Comparison of ENCODE assay signal across 8 cellular contexts in genomic region chr15:88258021-88258641, GRCh38. TPM values are rescaled to one million over a fixed set of nuclear protein-coding genes. Genes with fewer than 3 reads are reported as not detected.
A peak's percentile ranks its signal among the peaks of the same experiment; 100 is the strongest.
DNase-seq lines count a peak whose midpoint lies in the region; ATAC-seq, FAIRE-seq and TF ChIP-seq lines count a peak whose summit lies in the region.

No MANE protein-coding gene starts in this region.

- no TSS peak for BruUV-seq in HepG2 (replicated peaks; lab: Mats Ljungman, UMichigan)

- TF ChIP-seq RAD21 in HepG2 (CRISPR knock-in tag; IDR thresholded peaks at IDR 0.05) = no peak

- 51% methylated on average over 18 of the region's 20 CpGs for WGBS in HepG2 (ENCODE audit: low lambda C conversion rate)
- 9% methylated on average over 18 of the region's 20 CpGs for WGBS in right lobe of liver (ENCODE audit: insufficient coverage, low coverage, low lambda C conversion rate, missing lambda C conversion rate)
- WGBS in urinary bladder = 21% methylated on average over 20 of the region's 20 CpGs

- no peak overlapping the region for H3K9ac ChIP-seq in HepG2 (ENCODE audit: insufficient read depth, low read depth, low read length)
- peak overlapping the region; percentile 53 for H3K9ac ChIP-seq in iPS-18a (ENCODE audit: low read length)

- H3K4me3 ChIP-seq in HepG2 (replicated peaks in 1 of 3; ENCODE audit: insufficient read depth in 1 of 3, low read depth in 2 of 3, low read length in 3 of 3) (no peak overlapping the region), right lobe of liver (no peak overlapping the region), iPS-18a (ENCODE audit: low read length) (peak overlapping the region; percentile 74), urinary bladder (ENCODE audit: low read depth, low read length) (peak overlapping the region; percentile 46)

- CTCF ChIA-PET in HepG2 (lab: Yijun Ruan, JAX; ENCODE audit: low intra/inter-chr PET ratio, low total read pairs) = no interaction called here

- H3K9me3 ChIP-seq in HepG2 (ENCODE audit: low read length) (no peaks in the 10 kb centered on the region), right lobe of liver (no peaks in the 10 kb centered on the region), iPS-18a (ENCODE audit: control insufficient read depth, low read depth, low read length) (no peaks in the 10 kb centered on the region)

- H3K27ac ChIP-seq in HepG2 (ENCODE audit: extremely low read length, insufficient read depth, low read length) (no peak overlapping the region), right lobe of liver (no peak overlapping the region), iPS-18a (ENCODE audit: low read length) (no peak overlapping the region), urinary bladder (ENCODE audit: low read depth) (no peak overlapping the region)

- no peak overlapping the region for H3K27ac Mint-ChIP-seq in activated T-helper 1 cell treated with anti-CD3 and anti-CD28 coated beads, Interleukin-12 subunit alpha, Interleukin-12 subunit beta, Interleukin-2, Interleukin-4 antibody, amounts not matched to agents 30 ng/mL and 10 ng/mL and 1 ng/mL, durations not matched to agents 14 hours and 24 hours and 36 hours
- H3K27ac Mint-ChIP-seq in immature natural killer cell = no peak overlapping the region

- H3K9me3 Mint-ChIP-seq in activated T-helper 1 cell treated with anti-CD3 and anti-CD28 coated beads, Interleukin-12 subunit alpha, Interleukin-12 subunit beta, Interleukin-2, Interleukin-4 antibody, amounts not matched to agents 30 ng/mL and 10 ng/mL and 1 ng/mL, durations not matched to agents 14 hours and 24 hours and 36 hours = no peaks in the 10 kb centered on the region
- H3K9me3 Mint-ChIP-seq in immature natural killer cell = no peaks in the 10 kb centered on the region

- DNase-seq in HepG2 (ENCODE audit: low spot score) = peak; percentile 8
- DNase-seq in right lobe of liver = no peak
- DNase-seq in activated T-helper 1 cell treated with anti-CD3 and anti-CD28 coated beads, Interleukin-12 subunit alpha, Interleukin-12 subunit beta, Interleukin-2, Interleukin-4 antibody, amounts not matched to agents 30 ng/mL and 10 ng/mL and 1 ng/mL, durations not matched to agents 14 hours and 24 hours and 36 hours (ENCODE audit: low spot score) = no peak
- no peak for DNase-seq in D341Med (ENCODE audit: low spot score)
- no peak for DNase-seq in immature natural killer cell
- DNase-seq in activated CD4-positive, alpha-beta T cell treated with anti-CD3 and anti-CD28 coated beads for 1 hour = no peak

- 0 out of 3 replicates have a peak, but pooled peaks have one; percentile 19 for ATAC-seq in HepG2
- no peak for ATAC-seq in right lobe of liver

- H3K36me3 Mint-ChIP-seq in activated T-helper 1 cell treated with anti-CD3 and anti-CD28 coated beads, Interleukin-12 subunit alpha, Interleukin-12 subunit beta, Interleukin-2, Interleukin-4 antibody, amounts not matched to agents 30 ng/mL and 10 ng/mL and 1 ng/mL, durations not matched to agents 14 hours and 24 hours and 36 hours (ENCODE audit: low read depth) = no peaks in the 10 kb centered on the region
- no peaks in the 10 kb centered on the region for H3K36me3 Mint-ChIP-seq in immature natural killer cell

- no peak overlapping the region for H3K4me2 ChIP-seq in HepG2 (ENCODE audit: low read depth, low read length)

- H3K27me3 Mint-ChIP-seq in activated T-helper 1 cell treated with anti-CD3 and anti-CD28 coated beads, Interleukin-12 subunit alpha, Interleukin-12 subunit beta, Interleukin-2, Interleukin-4 antibody, amounts not matched to agents 30 ng/mL and 10 ng/mL and 1 ng/mL, durations not matched to agents 14 hours and 24 hours and 36 hours (ENCODE audit: insufficient read depth) = peaks cover 60% of the 10 kb centered on the region
- H3K27me3 Mint-ChIP-seq in immature natural killer cell (ENCODE audit: low read depth in 3 of 3) = peaks cover 9 to 25% (median 24%) of the 10 kb centered on the region in 3 donors

- TF ChIP-seq EP300 in HepG2 (IDR thresholded peaks at IDR 0.05; ENCODE audit: low read depth in 2 of 2, low read length in 2 of 2) (no peak), HepG2 (CRISPR knock-in tag; IDR thresholded peaks at IDR 0.05; ENCODE audit: borderline replicate concordance) (no peak)

- H3K4me1 ChIP-seq in HepG2 (ENCODE audit: insufficient read depth, low read length) (no peaks in the 10 kb centered on the region), right lobe of liver (peaks cover 0 to 9% (median 0%) of the 10 kb centered on the region in 4 donors), iPS-18a (ENCODE audit: control insufficient read depth, low read depth, low read length) (no peaks in the 10 kb centered on the region), urinary bladder (ENCODE audit: insufficient read depth) (no peaks in the 10 kb centered on the region)

- no peaks in the 10 kb centered on the region for H3K36me3 ChIP-seq in HepG2 (replicated peaks in 1 of 2; ENCODE audit: control insufficient read depth in 1 of 2, insufficient read depth in 2 of 2, low read length in 2 of 2)
- H3K36me3 ChIP-seq in right lobe of liver = no peaks in the 10 kb centered on the region
- no peaks in the 10 kb centered on the region for H3K36me3 ChIP-seq in iPS-18a (ENCODE audit: control insufficient read depth, low read depth, low read length)
- no peaks in the 10 kb centered on the region for H3K36me3 ChIP-seq in urinary bladder (ENCODE audit: insufficient read depth)

- H3K4me1 Mint-ChIP-seq in activated T-helper 1 cell treated with anti-CD3 and anti-CD28 coated beads, Interleukin-12 subunit alpha, Interleukin-12 subunit beta, Interleukin-2, Interleukin-4 antibody, amounts not matched to agents 30 ng/mL and 10 ng/mL and 1 ng/mL, durations not matched to agents 14 hours and 24 hours and 36 hours (ENCODE audit: low read depth) = peaks cover 19% of the 10 kb centered on the region
- H3K4me1 Mint-ChIP-seq in immature natural killer cell = peaks cover 0 to 5% of the 10 kb centered on the region in 2 donors

- no peak overlapping the region for H2AFZ ChIP-seq in HepG2 (ENCODE audit: low read length)

- H3K27me3 ChIP-seq in HepG2 (ENCODE audit: control insufficient read depth in 1 of 2, insufficient read depth in 2 of 2, low read length in 2 of 2) = peaks cover 3 to 21% of the 10 kb centered on the region in 2 experiments; a peak in 4 of 5 replicates
- peaks cover 0 to 17% of the 10 kb centered on the region in 2 donors for H3K27me3 ChIP-seq in right lobe of liver
- peaks cover 38% of the 10 kb centered on the region for H3K27me3 ChIP-seq in iPS-18a (ENCODE audit: control insufficient read depth, insufficient read depth, low read length)

- POLR2A ChIA-PET in HepG2 (lab: Yijun Ruan, JAX) = no interaction called here

- H3K4me3 Mint-ChIP-seq in activated T-helper 1 cell treated with anti-CD3 and anti-CD28 coated beads, Interleukin-12 subunit alpha, Interleukin-12 subunit beta, Interleukin-2, Interleukin-4 antibody, amounts not matched to agents 30 ng/mL and 10 ng/mL and 1 ng/mL, durations not matched to agents 14 hours and 24 hours and 36 hours = peak overlapping the region; percentile 81
- H3K4me3 Mint-ChIP-seq in immature natural killer cell = peak overlapping the region in 1 of 5 donors; percentile 27

- intact Hi-C loops in HepG2 (cut with micrococcal nuclease; ENCODE audit: unreplicated experiment) = no loop called here
- intact Hi-C loops in right lobe of liver (cut with DNase I) = no loop called here
- intact Hi-C loops in activated T-helper 1 cell treated with anti-CD3 and anti-CD28 coated beads, Interleukin-12 subunit alpha, Interleukin-12 subunit beta, Interleukin-2, Interleukin-4 antibody, amounts not matched to agents 30 ng/mL and 10 ng/mL and 1 ng/mL, durations not matched to agents 14 hours and 24 hours and 36 hours (cut with micrococcal nuclease) = no loop called here

- TF ChIP-seq POLR2A in HepG2 (IDR thresholded peaks at IDR 0.05; ENCODE audit: insufficient read depth in 1 of 2, low read depth in 2 of 2, low read length in 2 of 2) = no peak
- no peak for TF ChIP-seq POLR2A in right lobe of liver (IDR thresholded peaks at IDR 0.05)

- FAIRE-seq in HepG2 (lab: Jason Lieb, UNC) = no peak

- in situ Hi-C loops in HepG2 (cut with HindIII; ENCODE audit: extremely low pct_ligation_motif_present, low pct_unique_long_range_greater_than_20kb) = no loop called here

- TF ChIP-seq CTCF in HepG2 (CRISPR knock-in tag; IDR thresholded peaks at IDR 0.05) = no peak
- no peak for TF ChIP-seq CTCF in right lobe of liver (IDR thresholded peaks at IDR 0.05)

- no peaks in the 10 kb centered on the region for H3K79me2 ChIP-seq in HepG2 (ENCODE audit: insufficient read depth, low read length)

- no peaks in the 10 kb centered on the region for H4K20me1 ChIP-seq in HepG2 (ENCODE audit: insufficient read depth, low read length)

RNA-seq across cellular contexts. Expression of gene NTRK3, which starts 1.6 kb away (rescaled TPM):
- total RNA-seq in HepG2 (2016; rRNA removed; fragmentation: Illumina TruSeq; extraction: Trizol) = not detected in 2 replicates
- not detected in 2 replicates for total RNA-seq in HepG2 (2016; cell fraction: cytosol; rRNA removed; fragmentation: Illumina TruSeq; extraction: Trizol; ENCODE audit: low read depth)
- total RNA-seq in HepG2 (2016; cell fraction: insoluble cytoplasmic fraction; rRNA removed; fragmentation: Illumina TruSeq; extraction: Trizol) = not detected in 2 replicates
- not detected in 2 replicates for total RNA-seq in HepG2 (2016; cell fraction: membrane; rRNA removed; fragmentation: Illumina TruSeq; extraction: Trizol)
- total RNA-seq in HepG2 (2016; cell fraction: nucleus; rRNA removed; fragmentation: Illumina TruSeq; extraction: Trizol) = not detected in 2 replicates
- not detected in 2 replicates for polyA plus RNA-seq in HepG2 (2011; rRNA removed)
- polyA plus RNA-seq in HepG2 (2011; cell fraction: cytosol; rRNA removed) = not detected in 2 replicates
- not detected in 2 replicates for polyA plus RNA-seq in HepG2 (2011; cell fraction: nucleus; rRNA removed)
- polyA plus RNA-seq in HepG2 (2012) = not detected in 2 replicates
- polyA plus RNA-seq in HepG2 (2016; cell fraction: cytosol; fragmentation: Illumina TruSeq; extraction: Trizol; ENCODE audit: low read depth) = not detected in 2 replicates
- polyA plus RNA-seq in HepG2 (2016; cell fraction: insoluble cytoplasmic fraction; fragmentation: Illumina TruSeq; extraction: Trizol; ENCODE audit: low read depth) = not detected in 2 replicates
- polyA plus RNA-seq in HepG2 (2016; cell fraction: membrane; fragmentation: Illumina TruSeq; extraction: Trizol; ENCODE audit: low read depth) = not detected in 2 replicates
- polyA plus RNA-seq in HepG2 (2016; cell fraction: nucleus; fragmentation: Illumina TruSeq; extraction: Trizol; ENCODE audit: insufficient read depth, low read depth) = not detected in 2 replicates
- 0.23 TPM in 1 of 2 replicates, not detected in the other for polyA minus RNA-seq in HepG2 (2011; rRNA and poly(A)+ RNA removed; ENCODE audit: low replicate concordance)
- not detected in 2 replicates for polyA minus RNA-seq in HepG2 (2011; cell fraction: cytosol; rRNA and poly(A)+ RNA removed)
- polyA minus RNA-seq in HepG2 (2011; cell fraction: nucleus; rRNA and poly(A)+ RNA removed) = not detected in 2 replicates
- under 1 TPM; 0.35 to 0.75 (median 0.46) TPM for total RNA-seq in right lobe of liver
- 0.24 and 0.29 TPM in 2 replicates for total RNA-seq in activated T-helper 1 cell treated with anti-CD3 and anti-CD28 coated beads, Interleukin-12 subunit alpha, Interleukin-12 subunit beta, Interleukin-2, Interleukin-4 antibody, amounts not matched to agents 30 ng/mL and 10 ng/mL and 1 ng/mL, durations not matched to agents 14 hours and 24 hours and 36 hours
- 26.4 TPM for total RNA-seq in urinary bladder
- polyA plus RNA-seq in urinary bladder = 10.6 TPM
- not detected for polyA plus RNA-seq in immature natural killer cell

Comparison
In these comparisons a context has a peak if more than half of its experiments do, and no peak if none do; other contexts are left out.
1. H3K4me3 ChIP-seq: peak in iPS-18a (single experiment) and urinary bladder (single experiment); none in HepG2 (0 of 3) and right lobe of liver (0 of 3).
2. RNA of gene NTRK3, which starts 1.6 kb away (total RNA-seq): 26.4 TPM in urinary bladder (single experiment); 0.35 to 0.75 TPM in right lobe of liver, 0.24 to 0.29 TPM in activated T-helper 1 cell treated with anti-CD3 and anti-CD28 coated beads, Interleukin-12 subunit alpha, Interleukin-12 subunit beta, Interleukin-2, Interleukin-4 antibody, amounts not matched to agents 30 ng/mL and 10 ng/mL and 1 ng/mL, durations not matched to agents 14 hours and 24 hours and 36 hours and not detected in HepG2; every median in the first group is over 10 times any median in the second.